Comparison of ENCODE assay signal across 22 cellular contexts in genomic region chr13:27631156-27631555, GRCh38. TPM values are rescaled to one million over a fixed set of nuclear protein-coding genes. Genes with fewer than 3 reads are reported as not detected.
DNase-seq lines count a peak whose midpoint lies in the region; ATAC-seq, FAIRE-seq and TF ChIP-seq lines count a peak whose summit lies in the region.
"Had no signal": no experiment of that assay in that cellular context is flagged by ENCODE, and none has a peak within 500 bp of the region (broad histone marks: within the 10 kb centered on the region; RNA-seq: fewer than 3 reads in every experiment).

No MANE protein-coding gene starts in this region.

- H3K36me3 ChIP-seq in Loucy (ENCODE audit: insufficient read depth, low read length), result no peaks in the 10 kb centered on the region
- H3K36me3 ChIP-seq in astrocyte (ENCODE audit: insufficient read depth, low read length), result peaks cover 3% of the 10 kb centered on the region
- H3K36me3 ChIP-seq in left lung, result peaks cover 0 to 11% of the 10 kb centered on the region in 2 donors

- H3K36me3 Mint-ChIP-seq in astrocyte (ENCODE audit: low read depth, unreplicated experiment) (peaks cover 18% of the 10 kb centered on the region), memory B cell (peaks cover 33% of the 10 kb centered on the region)
- H3K36me3 Mint-ChIP-seq in activated naive CD4-positive, alpha-beta T cell treated with anti-CD3 and anti-CD28 coated beads, Interleukin-2, amount 50 U/mL, for 72 hours, result peaks cover 4 to 36% of the 10 kb centered on the region in 2 donors

- H3K9ac ChIP-seq in Loucy (ENCODE audit: low read depth, low read length, poor library complexity, severe bottlenecking), result no peak overlapping the region
- H3K9ac ChIP-seq in astrocyte (ENCODE audit: low read length), result no peak overlapping the region

- H3F3A ChIP-seq in Loucy (ENCODE audit: low read depth), result no peaks in the 10 kb centered on the region; the same call in 1 of the 2 replicates

- H3K4me1 ChIP-seq in Loucy (ENCODE audit: insufficient read depth, low read length, poor library complexity, severe bottlenecking) (peaks cover 35% of the 10 kb centered on the region), astrocyte (ENCODE audit: insufficient read depth, low read length) (no peaks in the 10 kb centered on the region), left lung (no peaks in the 10 kb centered on the region)

- H3K9me3 Mint-ChIP-seq in astrocyte (ENCODE audit: unreplicated experiment), result no peaks in the 10 kb centered on the region
- H3K9me3 Mint-ChIP-seq in memory B cell, result no peaks in the 10 kb centered on the region
- no peaks in the 10 kb centered on the region for H3K9me3 Mint-ChIP-seq in activated naive CD4-positive, alpha-beta T cell treated with anti-CD3 and anti-CD28 coated beads, Interleukin-2, amount 50 U/mL, for 72 hours
- H3K9me3 Mint-ChIP-seq: CD4-positive, alpha-beta memory T cell; H9; IgD-negative memory B cell had no signal

- no peaks in the 10 kb centered on the region for H3K27me3 Mint-ChIP-seq in astrocyte (ENCODE audit: low read depth, unreplicated experiment)
- no peaks in the 10 kb centered on the region for H3K27me3 Mint-ChIP-seq in memory B cell
- H3K27me3 Mint-ChIP-seq: B cell; CD4-positive, alpha-beta memory T cell; IgD-negative memory B cell had no signal

- peak overlapping the region; percentile 48 for H3K4me2 ChIP-seq in Loucy (ENCODE audit: low read depth, low read length, poor library complexity, severe bottlenecking)
- H3K4me2 ChIP-seq in astrocyte (ENCODE audit: low read length), result no peak overlapping the region

- H3K27ac Mint-ChIP-seq in astrocyte (ENCODE audit: unreplicated experiment) (peak overlapping the region; percentile 55), memory B cell (peak overlapping the region; percentile 55)
- H3K27ac Mint-ChIP-seq in activated naive CD4-positive, alpha-beta T cell treated with anti-CD3 and anti-CD28 coated beads, Interleukin-2, amount 50 U/mL, for 72 hours, result no peak overlapping the region
- H3K27ac Mint-ChIP-seq: B cell, IgD-negative memory B cell had no signal

- H3K4me3 Mint-ChIP-seq in astrocyte (ENCODE audit: unreplicated experiment), result no peak overlapping the region
- no peak overlapping the region for H3K4me3 Mint-ChIP-seq in memory B cell
- H3K4me3 Mint-ChIP-seq: B cell; CD4-positive, alpha-beta memory T cell; H9; IgD-negative memory B cell had no signal

- TF ChIP-seq CTCF in Loucy (conservative IDR thresholded peaks at IDR 0.05; ENCODE audit: low read length) (no peak), astrocyte (IDR thresholded peaks at IDR 0.05; ENCODE audit: insufficient read depth, low read depth, low read length) (no peak), left lung (IDR thresholded peaks at IDR 0.05) (no peak)

- no peaks in the 10 kb centered on the region for H3K9me2 ChIP-seq in Loucy (replicated peaks; ENCODE audit: low read depth, low read length)

- no peak overlapping the region for H3K27ac ChIP-seq in astrocyte (ENCODE audit: low read depth, low read length)
- no peak overlapping the region for H3K27ac ChIP-seq in left lung
- H3K27ac ChIP-seq: 22Rv1, HL-60 had no signal

- H3K79me2 ChIP-seq in Loucy (ENCODE audit: insufficient read depth, low read length) (peaks cover 73% of the 10 kb centered on the region), astrocyte (ENCODE audit: insufficient read depth, low read length) (peaks cover 50% of the 10 kb centered on the region)

- H3K4me3 ChIP-seq in Loucy (ENCODE audit: low read length, poor library complexity, severe bottlenecking) (no peak overlapping the region), astrocyte (ENCODE audit: insufficient read depth, low read depth, low read length) (no peak overlapping the region), left lung (no peak overlapping the region)

- H3K9me3 ChIP-seq in Loucy (ENCODE audit: insufficient read depth, low read depth, low read length) (no peaks in the 10 kb centered on the region), astrocyte (ENCODE audit: insufficient read depth, low read depth, low read length) (no peaks in the 10 kb centered on the region), left lung (no peaks in the 10 kb centered on the region)

- H4K20me1 ChIP-seq in Loucy (ENCODE audit: insufficient read depth, low read length, poor library complexity, severe bottlenecking), result peaks cover 41% of the 10 kb centered on the region
- peaks cover 61% of the 10 kb centered on the region for H4K20me1 ChIP-seq in astrocyte (ENCODE audit: insufficient read depth, low read length)

- H2AFZ ChIP-seq in Loucy (ENCODE audit: low read length) (no peak overlapping the region), astrocyte (ENCODE audit: low read depth, low read length) (no peak overlapping the region)

- H3K27me3 ChIP-seq in Loucy (ENCODE audit: insufficient read depth, low read length, poor library complexity, severe bottlenecking) (no peaks in the 10 kb centered on the region), astrocyte (ENCODE audit: insufficient read depth, low read length) (no peaks in the 10 kb centered on the region), left lung (no peaks in the 10 kb centered on the region)

- ATAC-seq in memory B cell (ENCODE audit: low read depth) (no peak), left lung (no peak), HG02759 (IDR thresholded peaks at IDR 0.05; ENCODE audit: unreplicated experiment) (no peak)
- no peak for ATAC-seq in activated naive CD4-positive, alpha-beta T cell treated with anti-CD3 and anti-CD28 coated beads, Interleukin-2, amount 50 U/mL, for 72 hours
- ATAC-seq: Panc1 had no signal

- intact Hi-C loops in left lung (cut with DNase I), result no loop called here

- no peak for FAIRE-seq in astrocyte (lab: Jason Lieb, UNC)
- FAIRE-seq: HTR-8/SVneo had no signal

- H3K4me1 Mint-ChIP-seq in astrocyte (ENCODE audit: low read depth, unreplicated experiment) (peaks cover 11% of the 10 kb centered on the region), memory B cell (peaks cover 35% of the 10 kb centered on the region)

- DNase-seq in DMS 273 (lab: John Stamatoyannopoulos, UW; ENCODE audit: unreplicated experiment), result peak; percentile 10
- DNase-seq in DMS 273 treated with DMSO at 0.1 percent for 48 hours (lab: John Stamatoyannopoulos, UW), result no peak
- DNase-seq in astrocyte (ENCODE audit: low read depth), result no peak
- no peak for DNase-seq in memory B cell (ENCODE audit: low spot score in 2 of 2)
- DNase-seq in left lung, result no peak
- DNase-seq in activated naive CD4-positive, alpha-beta T cell treated with anti-CD3 and anti-CD28 coated beads, Interleukin-2, amount 50 U/mL, for 72 hours (ENCODE audit: low spot score in 2 of 2), result no peak
- DNase-seq: Calu3; CD4-positive, alpha-beta memory T cell; DMS79; H9; NCI-H1417 treated with DMSO at 0.1 percent for 48 hours; NCI-H2029; NCI-H510A treated with DMSO at 0.1 percent for 48 hours; SHP77 treated with DMSO at 0.1 percent for 48 hours had no signal

RNA-seq across cellular contexts. Expression of gene POLR1D, which starts 9.5 kb away (rescaled TPM):
- total RNA-seq in astrocyte (106 and 118 TPM in 2 replicates), left lung (100 to 1,000 TPM; 100 to 121 TPM)
- 100 to 1,000 TPM; 159 to 166 TPM for total RNA-seq in activated naive CD4-positive, alpha-beta T cell treated with anti-CD3 and anti-CD28 coated beads, Interleukin-2, amount 50 U/mL, for 72 hours

RNA-seq across cellular contexts. Expression of gene LNX2, which starts 10.8 kb away (rescaled TPM):
- total RNA-seq in astrocyte (7.7 and 8.7 TPM in 2 replicates), left lung (10 to 100 TPM; 24.8 to 25.9 TPM)
- total RNA-seq in activated naive CD4-positive, alpha-beta T cell treated with anti-CD3 and anti-CD28 coated beads, Interleukin-2, amount 50 U/mL, for 72 hours, result 1 to 10 TPM; 4.9 to 7.7 TPM

Comparison
In these comparisons a context has a peak if more than half of its experiments do, and no peak if none do; other contexts are left out.
1. H3K27ac Mint-ChIP-seq: peak in astrocyte (single experiment) and memory B cell (single experiment); none in activated naive CD4-positive, alpha-beta T cell treated with anti-CD3 and anti-CD28 coated beads, Interleukin-2, amount 50 U/mL, for 72 hours (0 of 2).